ENCODE assay signal across 25 cellular contexts in genomic region chr11:134916829-134917228, GRCh38.
"Had no signal": no experiment of that assay in that cellular context is flagged by ENCODE, and none has a peak within 500 bp of the region (broad histone marks: within the 10 kb centered on the region; RNA-seq: fewer than 3 reads in every experiment).

No MANE protein-coding gene starts in this region.

- ATAC-seq: activated naive CD4-positive, alpha-beta T cell treated with anti-CD3 and anti-CD28 coated beads, Interleukin-2, amount 50 U/mL, for 72 hours; activated naive CD8-positive, alpha-beta T cell treated with anti-CD3 and anti-CD28 coated beads, Interleukin-2, amount 50 U/mL, for 24 hours; activated T-cell treated with anti-CD3 and anti-CD28 coated beads, Interleukin-2, amount 50 U/mL, for 4 hours; SK-N-SH treated with all-trans-retinoic acid at 6 μM for 48 hours had no signal

- H3K9me3 ChIP-seq: ascending aorta, Peyer's patch, SJSA1 had no signal

- H3K4me3 ChIP-seq: ascending aorta, Peyer's patch, SJSA1 had no signal

- H3K27me3 ChIP-seq: ascending aorta, Peyer's patch, SJSA1 had no signal

- H3K36me3 ChIP-seq: ascending aorta, Peyer's patch, SJSA1 had no signal

- H3K4me1 ChIP-seq: Peyer's patch, SJSA1 had no signal

- H3K27ac ChIP-seq: Peyer's patch, SJSA1 had no signal

- DNase-seq: activated B cell treated with CpG ODN at 0.5 μM for 24 hours; activated CD4-positive, alpha-beta T cell treated with anti-CD3 and anti-CD28 coated beads for 1 hour; activated CD4-positive, alpha-beta T cell treated with anti-CD3 and anti-CD28 coated beads, Interleukin-2, amount 10 ng/mL, durations not matched to agents 24 days and 14 days; activated CD4-positive, alpha-beta T cell treated with anti-CD3 and anti-CD28 coated beads, Interleukin-2, amount 50 U/mL, for 48 hours; activated CD8-positive, alpha-beta memory T cell treated with anti-CD3 and anti-CD28 coated beads for 24 hours; activated effector memory CD4-positive, alpha-beta T cell treated with anti-CD3 and anti-CD28 coated beads, Interleukin-2, amount 50 U/mL, for 16 hours; activated naive CD4-positive, alpha-beta T cell treated with Interleukin-2 at 50 U/mL for 16 hours; activated naive CD8-positive, alpha-beta T cell treated with anti-CD3 and anti-CD28 coated beads, Interleukin-2, amount 50 U/mL, for 24 hours; activated T-cell treated with anti-CD3 and anti-CD28 coated beads, Interleukin-2, amount 50 U/mL, for 4 hours; amniotic stem cell; KG1; NCI-H1048; NCI-H146; NCI-H1930; NCI-H2171; NCI-H2227 treated with DMSO at 0.1 percent for 48 hours; NCI-H510A; Peyer's patch; SHP77; SW 1271; T-helper 9 cell had no signal
